In the genomic region with DNA sequence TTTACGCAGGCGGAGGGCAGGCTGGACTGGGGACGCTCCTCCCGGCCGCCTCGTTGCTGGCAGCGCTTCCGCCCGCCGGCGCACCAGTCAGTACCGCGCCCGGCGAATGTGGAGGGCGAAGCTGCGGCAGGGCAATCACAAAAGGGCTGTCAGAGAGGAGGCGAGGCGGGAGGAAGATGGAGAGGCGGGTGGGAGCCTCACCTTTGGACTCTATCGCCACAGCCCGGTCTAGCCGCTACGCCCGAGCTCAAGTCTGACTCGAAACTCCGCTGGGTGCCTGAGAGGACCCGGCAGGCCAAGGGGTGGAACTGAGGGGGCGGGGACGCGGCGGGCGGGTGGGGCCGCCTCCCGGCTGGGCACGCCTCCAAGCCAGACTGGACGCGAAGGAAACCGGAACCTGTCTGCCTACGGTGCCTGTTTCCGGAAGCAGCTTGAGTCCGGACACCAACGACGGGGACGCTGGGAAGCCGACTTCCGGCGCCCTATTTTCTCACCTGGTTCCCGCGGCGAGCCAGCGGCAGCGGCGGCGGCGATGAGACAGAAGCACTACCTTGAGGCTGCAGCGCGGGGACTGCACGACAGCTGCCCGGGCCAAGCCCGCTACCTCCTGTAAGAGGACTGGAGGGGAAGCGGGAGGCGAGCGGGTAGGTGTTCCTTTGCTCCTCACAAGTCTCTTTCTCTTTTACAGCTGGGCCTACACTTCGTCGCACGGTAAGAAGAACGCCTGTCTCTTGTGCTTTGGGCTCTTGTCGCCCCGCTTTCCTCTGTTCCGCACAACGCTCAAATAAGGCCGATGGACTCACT, we compare ENCODE assay signal across 1 cellular context.
TF ChIP-seq lines count a peak whose summit lies in the region.

A gene (plus strand): TSS at position 483 of the 804 bp plus-strand sequence.

TF ChIP-seq in HepG2, 621 proteins besides CTCF, POLR2A, EP300 and RAD21 (continued from another document and continues in another):
- TF ChIP-seq ISL2 (CRISPR knock-in tag; IDR thresholded peaks at IDR 0.05) = peak; percentile 86
- TF ChIP-seq ZNF432 (CRISPR knock-in tag; IDR thresholded peaks at IDR 0.05; ENCODE audit: borderline replicate concordance) = no peak
- no peak for TF ChIP-seq ATM (IDR thresholded peaks at IDR 0.05; ENCODE audit: borderline replicate concordance)
- TF ChIP-seq JDP2 (CRISPR knock-in tag; IDR thresholded peaks at IDR 0.05; ENCODE audit: borderline replicate concordance) = no peak; the same call in 1 of the 2 replicates
- TF ChIP-seq IRF2 (CRISPR knock-in tag; IDR thresholded peaks at IDR 0.05) = peak; percentile 94; the same call in 1 of the 2 replicates
- peak; percentile 63; the same call in 1 of the 2 replicates for TF ChIP-seq ZNF205 (CRISPR knock-in tag; IDR thresholded peaks at IDR 0.05)
- TF ChIP-seq TARDBP (CRISPR knock-in tag; IDR thresholded peaks at IDR 0.05) = peak; percentile 87
- TF ChIP-seq ZFP41 (CRISPR knock-in tag; IDR thresholded peaks at IDR 0.05; ENCODE audit: borderline replicate concordance) = no peak
- TF ChIP-seq CCAR2 (optimal IDR thresholded peaks at IDR 0.05; ENCODE audit: low read depth, low read length) = peak; percentile 86
- TF ChIP-seq, protein P1, sequence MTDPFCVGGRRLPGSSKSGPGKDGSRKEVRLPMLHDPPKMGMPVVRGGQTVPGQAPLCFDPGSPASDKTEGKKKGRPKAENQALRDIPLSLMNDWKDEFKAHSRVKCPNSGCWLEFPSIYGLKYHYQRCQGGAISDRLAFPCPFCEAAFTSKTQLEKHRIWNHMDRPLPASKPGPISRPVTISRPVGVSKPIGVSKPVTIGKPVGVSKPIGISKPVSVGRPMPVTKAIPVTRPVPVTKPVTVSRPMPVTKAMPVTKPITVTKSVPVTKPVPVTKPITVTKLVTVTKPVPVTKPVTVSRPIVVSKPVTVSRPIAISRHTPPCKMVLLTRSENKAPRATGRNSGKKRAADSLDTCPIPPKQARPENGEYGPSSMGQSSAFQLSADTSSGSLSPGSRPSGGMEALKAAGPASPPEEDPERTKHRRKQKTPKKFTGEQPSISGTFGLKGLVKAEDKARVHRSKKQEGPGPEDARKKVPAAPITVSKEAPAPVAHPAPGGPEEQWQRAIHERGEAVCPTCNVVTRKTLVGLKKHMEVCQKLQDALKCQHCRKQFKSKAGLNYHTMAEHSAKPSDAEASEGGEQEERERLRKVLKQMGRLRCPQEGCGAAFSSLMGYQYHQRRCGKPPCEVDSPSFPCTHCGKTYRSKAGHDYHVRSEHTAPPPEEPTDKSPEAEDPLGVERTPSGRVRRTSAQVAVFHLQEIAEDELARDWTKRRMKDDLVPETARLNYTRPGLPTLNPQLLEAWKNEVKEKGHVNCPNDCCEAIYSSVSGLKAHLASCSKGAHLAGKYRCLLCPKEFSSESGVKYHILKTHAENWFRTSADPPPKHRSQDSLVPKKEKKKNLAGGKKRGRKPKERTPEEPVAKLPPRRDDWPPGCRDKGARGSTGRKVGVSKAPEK (CRISPR knock-in tag; IDR thresholded peaks at IDR 0.05; ENCODE audit: borderline replicate concordance) = no peak
- TF ChIP-seq CCDC6 (CRISPR knock-in tag; IDR thresholded peaks at IDR 0.05) = peak; percentile 85
- TF ChIP-seq, protein P2, sequence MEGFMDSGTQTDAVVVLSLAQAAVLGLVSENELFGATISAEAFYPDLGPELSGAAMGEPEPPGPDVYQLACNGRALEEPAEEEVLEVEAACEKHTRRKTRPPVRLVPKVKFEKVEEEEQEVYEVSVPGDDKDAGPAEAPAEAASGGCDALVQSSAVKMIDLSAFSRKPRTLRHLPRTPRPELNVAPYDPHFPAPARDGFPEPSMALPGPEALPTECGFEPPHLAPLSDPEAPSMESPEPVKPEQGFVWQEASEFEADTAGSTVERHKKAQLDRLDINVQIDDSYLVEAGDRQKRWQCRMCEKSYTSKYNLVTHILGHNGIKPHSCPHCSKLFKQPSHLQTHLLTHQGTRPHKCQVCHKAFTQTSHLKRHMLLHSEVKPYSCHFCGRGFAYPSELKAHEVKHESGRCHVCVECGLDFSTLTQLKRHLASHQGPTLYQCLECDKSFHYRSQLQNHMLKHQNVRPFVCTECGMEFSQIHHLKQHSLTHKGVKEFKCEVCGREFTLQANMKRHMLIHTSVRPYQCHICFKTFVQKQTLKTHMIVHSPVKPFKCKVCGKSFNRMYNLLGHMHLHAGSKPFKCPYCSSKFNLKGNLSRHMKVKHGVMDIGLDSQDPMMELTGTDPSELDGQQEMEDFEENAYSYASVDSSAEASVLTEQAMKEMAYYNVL (CRISPR knock-in tag; IDR thresholded peaks at IDR 0.05; ENCODE audit: borderline replicate concordance) = 0 out of 2 replicates have a peak, but pooled peaks have one; percentile 5
- peak; percentile 60; the same call in 1 of the 2 replicates for TF ChIP-seq KLF15 (CRISPR knock-in tag; IDR thresholded peaks at IDR 0.05; ENCODE audit: borderline replicate concordance)
- TF ChIP-seq, protein P3, sequence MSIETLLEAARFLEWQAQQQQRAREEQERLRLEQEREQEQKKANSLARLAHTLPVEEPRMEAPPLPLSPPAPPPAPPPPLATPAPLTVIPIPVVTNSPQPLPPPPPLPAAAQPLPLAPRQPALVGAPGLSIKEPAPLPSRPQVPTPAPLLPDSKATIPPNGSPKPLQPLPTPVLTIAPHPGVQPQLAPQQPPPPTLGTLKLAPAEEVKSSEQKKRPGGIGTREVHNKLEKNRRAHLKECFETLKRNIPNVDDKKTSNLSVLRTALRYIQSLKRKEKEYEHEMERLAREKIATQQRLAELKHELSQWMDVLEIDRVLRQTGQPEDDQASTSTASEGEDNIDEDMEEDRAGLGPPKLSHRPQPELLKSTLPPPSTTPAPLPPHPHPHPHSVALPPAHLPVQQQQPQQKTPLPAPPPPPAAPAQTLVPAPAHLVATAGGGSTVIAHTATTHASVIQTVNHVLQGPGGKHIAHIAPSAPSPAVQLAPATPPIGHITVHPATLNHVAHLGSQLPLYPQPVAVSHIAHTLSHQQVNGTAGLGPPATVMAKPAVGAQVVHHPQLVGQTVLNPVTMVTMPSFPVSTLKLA (IDR thresholded peaks at IDR 0.05) = no peak
- no peak for TF ChIP-seq AKAP8 (CRISPR knock-in tag; IDR thresholded peaks at IDR 0.05)
- TF ChIP-seq HNRNPL (IDR thresholded peaks at IDR 0.05; ENCODE audit: low read depth, low read length) = peak; percentile 69; the same call in 1 of the 2 replicates
- TF ChIP-seq, protein P4, sequence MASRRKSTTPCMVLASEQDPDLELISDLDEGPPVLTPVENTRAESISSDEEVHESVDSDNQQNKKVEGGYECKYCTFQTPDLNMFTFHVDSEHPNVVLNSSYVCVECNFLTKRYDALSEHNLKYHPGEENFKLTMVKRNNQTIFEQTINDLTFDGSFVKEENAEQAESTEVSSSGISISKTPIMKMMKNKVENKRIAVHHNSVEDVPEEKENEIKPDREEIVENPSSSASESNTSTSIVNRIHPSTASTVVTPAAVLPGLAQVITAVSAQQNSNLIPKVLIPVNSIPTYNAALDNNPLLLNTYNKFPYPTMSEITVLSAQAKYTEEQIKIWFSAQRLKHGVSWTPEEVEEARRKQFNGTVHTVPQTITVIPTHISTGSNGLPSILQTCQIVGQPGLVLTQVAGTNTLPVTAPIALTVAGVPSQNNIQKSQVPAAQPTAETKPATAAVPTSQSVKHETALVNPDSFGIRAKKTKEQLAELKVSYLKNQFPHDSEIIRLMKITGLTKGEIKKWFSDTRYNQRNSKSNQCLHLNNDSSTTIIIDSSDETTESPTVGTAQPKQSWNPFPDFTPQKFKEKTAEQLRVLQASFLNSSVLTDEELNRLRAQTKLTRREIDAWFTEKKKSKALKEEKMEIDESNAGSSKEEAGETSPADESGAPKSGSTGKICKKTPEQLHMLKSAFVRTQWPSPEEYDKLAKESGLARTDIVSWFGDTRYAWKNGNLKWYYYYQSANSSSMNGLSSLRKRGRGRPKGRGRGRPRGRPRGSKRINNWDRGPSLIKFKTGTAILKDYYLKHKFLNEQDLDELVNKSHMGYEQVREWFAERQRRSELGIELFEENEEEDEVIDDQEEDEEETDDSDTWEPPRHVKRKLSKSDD (CRISPR knock-in tag; IDR thresholded peaks at IDR 0.05; ENCODE audit: low read depth) = peak; percentile 66
- TF ChIP-seq SIX1 (CRISPR knock-in tag; IDR thresholded peaks at IDR 0.05; ENCODE audit: borderline replicate concordance) = no peak
- TF ChIP-seq, protein P5, sequence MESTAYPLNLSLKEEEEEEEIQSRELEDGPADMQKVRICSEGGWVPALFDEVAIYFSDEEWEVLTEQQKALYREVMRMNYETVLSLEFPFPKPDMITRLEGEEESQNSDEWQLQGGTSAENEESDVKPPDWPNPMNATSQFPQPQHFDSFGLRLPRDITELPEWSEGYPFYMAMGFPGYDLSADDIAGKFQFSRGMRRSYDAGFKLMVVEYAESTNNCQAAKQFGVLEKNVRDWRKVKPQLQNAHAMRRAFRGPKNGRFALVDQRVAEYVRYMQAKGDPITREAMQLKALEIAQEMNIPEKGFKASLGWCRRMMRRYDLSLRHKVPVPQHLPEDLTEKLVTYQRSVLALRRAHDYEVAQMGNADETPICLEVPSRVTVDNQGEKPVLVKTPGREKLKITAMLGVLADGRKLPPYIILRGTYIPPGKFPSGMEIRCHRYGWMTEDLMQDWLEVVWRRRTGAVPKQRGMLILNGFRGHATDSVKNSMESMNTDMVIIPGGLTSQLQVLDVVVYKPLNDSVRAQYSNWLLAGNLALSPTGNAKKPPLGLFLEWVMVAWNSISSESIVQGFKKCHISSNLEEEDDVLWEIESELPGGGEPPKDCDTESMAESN (CRISPR knock-in tag; conservative IDR thresholded peaks at IDR 0.05) = peak; percentile 48; the same call in 1 of the 2 replicates
- TF ChIP-seq ZNF572 (CRISPR knock-in tag; IDR thresholded peaks at IDR 0.05) = peak; percentile 30; the same call in 1 of the 2 replicates
- TF ChIP-seq SIN3A (IDR thresholded peaks at IDR 0.05; ENCODE audit: borderline replicate concordance, low read depth, low read length) = peak; percentile 75
- TF ChIP-seq ZNF556 (CRISPR knock-in tag; IDR thresholded peaks at IDR 0.05; ENCODE audit: borderline replicate concordance) = peak; percentile 75
- TF ChIP-seq EEA1 (CRISPR knock-in tag; IDR thresholded peaks at IDR 0.05; ENCODE audit: borderline replicate concordance) = no peak
- peak; percentile 69 for TF ChIP-seq NR2C2 (CRISPR knock-in tag; IDR thresholded peaks at IDR 0.05; ENCODE audit: borderline replicate concordance)
- TF ChIP-seq, protein P6, sequence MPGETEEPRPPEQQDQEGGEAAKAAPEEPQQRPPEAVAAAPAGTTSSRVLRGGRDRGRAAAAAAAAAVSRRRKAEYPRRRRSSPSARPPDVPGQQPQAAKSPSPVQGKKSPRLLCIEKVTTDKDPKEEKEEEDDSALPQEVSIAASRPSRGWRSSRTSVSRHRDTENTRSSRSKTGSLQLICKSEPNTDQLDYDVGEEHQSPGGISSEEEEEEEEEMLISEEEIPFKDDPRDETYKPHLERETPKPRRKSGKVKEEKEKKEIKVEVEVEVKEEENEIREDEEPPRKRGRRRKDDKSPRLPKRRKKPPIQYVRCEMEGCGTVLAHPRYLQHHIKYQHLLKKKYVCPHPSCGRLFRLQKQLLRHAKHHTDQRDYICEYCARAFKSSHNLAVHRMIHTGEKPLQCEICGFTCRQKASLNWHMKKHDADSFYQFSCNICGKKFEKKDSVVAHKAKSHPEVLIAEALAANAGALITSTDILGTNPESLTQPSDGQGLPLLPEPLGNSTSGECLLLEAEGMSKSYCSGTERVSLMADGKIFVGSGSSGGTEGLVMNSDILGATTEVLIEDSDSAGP (CRISPR knock-in tag; IDR thresholded peaks at IDR 0.05; ENCODE audit: borderline replicate concordance) = peak; percentile 94
- peak; percentile 58; the same call in 1 of the 2 replicates for TF ChIP-seq ZBTB38 (CRISPR knock-in tag; IDR thresholded peaks at IDR 0.05)
- no peak for TF ChIP-seq ZNF775 (CRISPR knock-in tag; IDR thresholded peaks at IDR 0.05; ENCODE audit: borderline replicate concordance)
- peak; percentile 75; the same call in 1 of the 2 replicates for TF ChIP-seq ZNF780A (CRISPR knock-in tag; IDR thresholded peaks at IDR 0.05)
- peak; percentile 98 for TF ChIP-seq ZBTB8A (CRISPR knock-in tag; IDR thresholded peaks at IDR 0.05; ENCODE audit: borderline replicate concordance, low read depth)
- peak; percentile 49 for TF ChIP-seq TEAD3 (CRISPR knock-in tag; optimal IDR thresholded peaks at IDR 0.05; ENCODE audit: borderline replicate concordance)
- peak; percentile 63 for TF ChIP-seq AGO1 (IDR thresholded peaks at IDR 0.05; ENCODE audit: low read depth, low read length, poor library complexity, severe bottlenecking)
- peak; percentile 31; the same call in 1 of the 2 replicates for TF ChIP-seq RCOR2 (CRISPR knock-in tag; IDR thresholded peaks at IDR 0.05)
- TF ChIP-seq, protein P7, sequence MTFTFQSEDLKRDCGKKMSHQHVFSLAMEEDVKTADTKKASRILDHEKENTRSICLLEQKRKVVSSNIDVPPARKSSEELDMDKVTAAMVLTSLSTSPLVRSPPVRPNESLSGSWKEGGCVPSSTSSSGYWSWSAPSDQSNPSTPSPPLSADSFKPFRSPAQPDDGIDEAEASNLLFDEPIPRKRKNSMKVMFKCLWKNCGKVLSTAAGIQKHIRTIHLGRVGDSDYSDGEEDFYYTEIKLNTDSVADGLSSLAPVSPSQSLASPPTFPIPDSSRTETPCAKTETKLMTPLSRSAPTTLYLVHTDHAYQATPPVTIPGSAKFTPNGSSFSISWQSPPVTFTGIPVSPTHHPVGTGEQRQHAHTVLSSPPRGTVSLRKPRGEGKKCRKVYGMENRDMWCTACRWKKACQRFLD (CRISPR knock-in tag; IDR thresholded peaks at IDR 0.05; ENCODE audit: borderline replicate concordance) = no peak; the same call in 1 of the 2 replicates
- peak; percentile 88 for TF ChIP-seq ZNF607 (CRISPR knock-in tag; IDR thresholded peaks at IDR 0.05; ENCODE audit: borderline replicate concordance)
- TF ChIP-seq ATRX (CRISPR knock-in tag; IDR thresholded peaks at IDR 0.05; ENCODE audit: borderline replicate concordance) = no peak
- no peak for TF ChIP-seq ZNF83 (CRISPR knock-in tag; IDR thresholded peaks at IDR 0.05; ENCODE audit: borderline replicate concordance)
- peak; percentile 74 for TF ChIP-seq HCFC1 (IDR thresholded peaks at IDR 0.05; ENCODE audit: low read depth, low read length)
- peak; percentile 94 for TF ChIP-seq ASH2L (IDR thresholded peaks at IDR 0.05; ENCODE audit: insufficient read length, low read depth, low read length)
- TF ChIP-seq GFI1 (CRISPR knock-in tag; IDR thresholded peaks at IDR 0.05; ENCODE audit: borderline replicate concordance) = 0 out of 2 replicates have a peak, but pooled peaks have one; percentile 25
- TF ChIP-seq, protein P8, sequence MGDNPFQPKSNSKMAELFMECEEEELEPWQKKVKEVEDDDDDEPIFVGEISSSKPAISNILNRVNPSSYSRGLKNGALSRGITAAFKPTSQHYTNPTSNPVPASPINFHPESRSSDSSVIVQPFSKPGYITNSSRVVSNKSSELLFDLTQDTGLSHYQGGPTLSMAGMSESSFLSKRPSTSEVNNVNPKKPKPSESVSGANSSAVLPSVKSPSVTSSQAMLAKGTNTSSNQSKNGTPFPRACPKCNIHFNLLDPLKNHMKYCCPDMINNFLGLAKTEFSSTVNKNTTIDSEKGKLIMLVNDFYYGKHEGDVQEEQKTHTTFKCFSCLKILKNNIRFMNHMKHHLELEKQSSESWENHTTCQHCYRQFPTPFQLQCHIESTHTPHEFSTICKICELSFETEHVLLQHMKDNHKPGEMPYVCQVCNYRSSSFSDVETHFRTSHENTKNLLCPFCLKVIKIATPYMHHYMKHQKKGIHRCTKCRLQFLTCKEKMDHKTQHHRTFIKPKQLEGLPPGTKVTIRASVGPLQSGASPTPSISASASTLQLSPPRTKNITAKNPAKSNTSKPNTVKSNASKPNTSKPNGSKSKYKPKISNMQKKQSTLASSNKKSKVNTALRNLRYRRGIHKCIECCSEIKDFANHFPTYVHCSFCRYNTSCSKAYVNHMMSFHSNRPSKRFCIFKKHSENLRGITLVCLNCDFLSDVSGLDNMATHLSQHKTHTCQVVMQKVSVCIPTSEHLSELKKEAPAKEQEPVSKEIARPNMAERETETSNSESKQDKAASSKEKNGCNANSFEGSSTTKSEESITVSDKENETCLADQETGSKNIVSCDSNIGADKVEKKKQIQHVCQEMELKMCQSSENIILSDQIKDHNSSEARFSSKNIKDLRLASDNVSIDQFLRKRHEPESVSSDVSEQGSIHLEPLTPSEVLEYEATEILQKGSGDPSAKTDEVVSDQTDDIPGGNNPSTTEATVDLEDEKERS (CRISPR knock-in tag; IDR thresholded peaks at IDR 0.05) = no peak
